Comparison of ENCODE assay signal across 30 cellular contexts in genomic region chr1:14083706-14084105, GRCh38.
"Had no signal": no experiment of that assay in that cellular context is flagged by ENCODE, and none has a peak within 500 bp of the region (broad histone marks: within the 10 kb centered on the region; RNA-seq: fewer than 3 reads in every experiment).

No MANE protein-coding gene starts in this region.

- H3K4me1 ChIP-seq: breast epithelium, Peyer's patch, SJSA1 had no signal

- H3K9me3 Mint-ChIP-seq: activated CD8-positive, alpha-beta T cell treated with anti-CD3 and anti-CD28 coated beads for 36 hours; activated T-cell treated with anti-CD3 and anti-CD28 coated beads, Interleukin-2, amount 50 U/mL, for 72 hours; activated T-helper 2 cell treated with anti-CD3 and anti-CD28 coated beads, Interferon-gamma antibody, Interleukin-2, Interleukin-4, amounts not matched to agents 10 μg/mL and 5 μg/mL and 100 μg/mL, durations not matched to agents 14 hours and 24 hours and 36 hours; central memory CD8-positive, alpha-beta T cell; T-helper 1 cell treated with Interleukin-12 subunit alpha and Interleukin-12 subunit beta and Interleukin-4 antibody, amounts not matched to agents 30 μg/mL and 1 μg/mL, for 36 hours had no signal

- H3K4me3 Mint-ChIP-seq: activated CD8-positive, alpha-beta T cell treated with anti-CD3 and anti-CD28 coated beads for 36 hours; activated naive CD4-positive, alpha-beta T cell treated with anti-CD3 and anti-CD28 coated beads, Interleukin-2, amount 50 U/mL, for 24 hours; activated T-cell treated with anti-CD3 and anti-CD28 coated beads, Interleukin-2, amount 50 U/mL, for 72 hours; central memory CD8-positive, alpha-beta T cell; T-helper 1 cell treated with Interleukin-12 subunit alpha and Interleukin-12 subunit beta and Interleukin-4 antibody, amounts not matched to agents 30 μg/mL and 1 μg/mL, for 36 hours had no signal

- H3K9me3 ChIP-seq: breast epithelium, MG63, Peyer's patch, SJSA1 had no signal

- H3K9ac ChIP-seq: KMS-11 had no signal

- H3K4me1 Mint-ChIP-seq: activated naive CD4-positive, alpha-beta T cell treated with anti-CD3 and anti-CD28 coated beads, Interleukin-2, amount 50 U/mL, for 24 hours; central memory CD8-positive, alpha-beta T cell had no signal

- H3K27me3 ChIP-seq: breast epithelium, MG63, Peyer's patch, SJSA1 had no signal

- H3K27ac ChIP-seq: breast epithelium, KMS-11, Peyer's patch, RWPE1, SJSA1 had no signal

- DNase-seq: activated CD4-positive, alpha-beta T cell treated with anti-CD3 and anti-CD28 coated beads for 4 hours; activated CD8-positive, alpha-beta memory T cell treated with anti-CD3 and anti-CD28 coated beads, Interleukin-2, amount 50 U/mL, for 4 hours; activated CD8-positive, alpha-beta T cell treated with anti-CD3 and anti-CD28 coated beads for 36 hours; activated naive CD4-positive, alpha-beta T cell; activated T-cell treated with anti-CD3 and anti-CD28 coated beads, Interleukin-2, amount 50 U/mL, for 72 hours; aorta; MG63; MV-4-11; NCI-H1092 treated with DMSO at 0.1 percent for 48 hours; NCI-H1417 treated with DMSO at 0.1 percent for 48 hours; NCI-H1694; NCI-H2029; NCI-H2107; NCI-H2171 treated with DMSO at 0.1 percent for 48 hours; NCI-H345; NCI-H510A; NK-92 treated with Interleukin-12 subunit alpha and Interleukin-12 subunit beta, amount 100 ng/mL, for 24 hours; OCI-M1; Peyer's patch; SHP77 had no signal

- H3K27ac Mint-ChIP-seq: activated CD8-positive, alpha-beta T cell treated with anti-CD3 and anti-CD28 coated beads for 36 hours; activated naive CD4-positive, alpha-beta T cell treated with anti-CD3 and anti-CD28 coated beads, Interleukin-2, amount 50 U/mL, for 24 hours; activated T-cell treated with anti-CD3 and anti-CD28 coated beads, Interleukin-2, amount 50 U/mL, for 72 hours; activated T-helper 2 cell treated with anti-CD3 and anti-CD28 coated beads, Interferon-gamma antibody, Interleukin-2, Interleukin-4, amounts not matched to agents 10 μg/mL and 5 μg/mL and 100 μg/mL, durations not matched to agents 14 hours and 24 hours and 36 hours; T-helper 1 cell treated with Interleukin-12 subunit alpha and Interleukin-12 subunit beta and Interleukin-4 antibody, amounts not matched to agents 30 μg/mL and 1 μg/mL, for 36 hours had no signal

- H3K36me3 Mint-ChIP-seq: activated naive CD4-positive, alpha-beta T cell treated with anti-CD3 and anti-CD28 coated beads, Interleukin-2, amount 50 U/mL, for 24 hours had no signal

- H3K4me2 ChIP-seq: KMS-11 had no signal

- ATAC-seq: activated CD4-positive, CD25-positive, alpha-beta regulatory T cell treated with anti-CD3 and anti-CD28 coated beads, Interleukin-2, amount 50 U/mL, for 24 hours; activated CD8-positive, alpha-beta T cell treated with anti-CD3 and anti-CD28 coated beads for 36 hours; activated T-cell treated with anti-CD3 and anti-CD28 coated beads, Interleukin-2, amount 50 U/mL, for 72 hours; SK-N-SH treated with all-trans-retinoic acid at 6 μM for 48 hours had no signal

- H3K36me3 ChIP-seq: breast epithelium, MG63, Peyer's patch, SJSA1 had no signal

- H3K4me3 ChIP-seq: breast epithelium, MG63, Peyer's patch, SJSA1 had no signal
